In genomic region chr6:148760568-148761531, GRCh38 we compare ENCODE assay signal across 8 cellular contexts. TPM values are rescaled to one million over a fixed set of nuclear protein-coding genes. Genes with fewer than 3 reads are reported as not detected.
DNase-seq lines count a peak whose midpoint lies in the region; ATAC-seq lines count a peak whose summit lies in the region.

No MANE protein-coding gene starts in this region.

- H3K9ac ChIP-seq in HUES6 (ENCODE audit: low read length) = no peak overlapping the region
- H3K9ac ChIP-seq in mesenchymal stem cell (ENCODE audit: low read length) = peak overlapping the region; percentile 88

- ATAC-seq in GM21423 (IDR thresholded peaks at IDR 0.05; ENCODE audit: unreplicated experiment) = peak; percentile 35
- peak; percentile 75 for ATAC-seq in stimulated activated naive CD8-positive, alpha-beta T cell treated with anti-CD3 and anti-CD28 coated beads, Interleukin-15, amount 100 ng/mL, for 72 hours

- WGBS in ectodermal cell, 2 experiments = 37 to 42% methylated on average over 13 to 14 of the region's 14 CpGs
- WGBS in mesenchymal stem cell = 22% methylated on average over 12 of the region's 14 CpGs

- H3K4me2 ChIP-seq in mesenchymal stem cell (ENCODE audit: low read length, poor library complexity, severe bottlenecking) = peak overlapping the region; percentile 75

- peaks cover 41% of the 10 kb centered on the region for H3K27me3 Mint-ChIP-seq in stimulated activated naive CD8-positive, alpha-beta T cell treated with anti-CD3 and anti-CD28 coated beads, Interleukin-15, amount 100 ng/mL, for 72 hours

- peak; percentile 89 for DNase-seq in CD1c-positive myeloid dendritic cell (ENCODE audit: extremely low spot score)
- peak; percentile 62 for DNase-seq in activated CD4-positive, alpha-beta T cell treated with anti-CD3 and anti-CD28 coated beads for 48 hours
- DNase-seq in mesenchymal stem cell = peak; percentile 89
- DNase-seq in stimulated activated naive CD8-positive, alpha-beta T cell treated with anti-CD3 and anti-CD28 coated beads, Interleukin-15, amount 100 ng/mL, for 72 hours = peak; percentile 42 to 56
- DNase-seq in SHP77 treated with DMSO at 0.1 percent for 48 hours (lab: John Stamatoyannopoulos, UW) = no peak

- H3K4me1 ChIP-seq in HUES6 (ENCODE audit: control insufficient read depth, insufficient read depth, low read length) (peaks cover 37% of the 10 kb centered on the region), ectodermal cell (ENCODE audit: control insufficient read depth, insufficient read depth, low read length) (peaks cover 23% of the 10 kb centered on the region), mesenchymal stem cell (ENCODE audit: control insufficient read depth, insufficient read depth, low read depth, low read length) (peaks cover 10% of the 10 kb centered on the region)

- no peak overlapping the region for H3K27ac ChIP-seq in HUES6 (ENCODE audit: low read depth, low read length)
- peak overlapping the region; percentile 11 for H3K27ac ChIP-seq in ectodermal cell (ENCODE audit: insufficient read depth, low read depth, low read length, poor library complexity, severe bottlenecking)
- H3K27ac ChIP-seq in mesenchymal stem cell (ENCODE audit: low read length, poor library complexity, severe bottlenecking) = peak overlapping the region; percentile 89

- H3K4me3 ChIP-seq in HUES6 (ENCODE audit: low read depth, low read length) = peak overlapping the region; percentile 9; the same call in 1 of the 2 replicates
- no peak overlapping the region for H3K4me3 ChIP-seq in ectodermal cell (ENCODE audit: insufficient read depth, low read depth, low read length)
- peak overlapping the region in 1 of 2 experiments; percentile 77 for H3K4me3 ChIP-seq in mesenchymal stem cell (ENCODE audit: insufficient read depth in 1 of 2, low read depth in 1 of 2, low read length in 2 of 2)

- peak overlapping the region in 1 of 2 experiments; percentile 21 for H2BK12ac ChIP-seq in mesenchymal stem cell (ENCODE audit: low read length in 2 of 2)

- H2AK5ac ChIP-seq in mesenchymal stem cell (ENCODE audit: low read length, severe bottlenecking) = no peak overlapping the region

- H4K91ac ChIP-seq in mesenchymal stem cell (ENCODE audit: low read length) = no peak overlapping the region

- no peak overlapping the region for H2BK15ac ChIP-seq in mesenchymal stem cell (ENCODE audit: low read depth, poor library complexity, severe bottlenecking)

- H3K9me3 Mint-ChIP-seq in stimulated activated naive CD8-positive, alpha-beta T cell treated with anti-CD3 and anti-CD28 coated beads, Interleukin-15, amount 100 ng/mL, for 72 hours = no peaks in the 10 kb centered on the region

- H3K18ac ChIP-seq in mesenchymal stem cell (ENCODE audit: low read depth in 1 of 2, low read length in 2 of 2) = peak overlapping the region in 1 of 2 experiments; percentile 40

- peaks cover 41% of the 10 kb centered on the region for H3K4me1 Mint-ChIP-seq in stimulated activated naive CD8-positive, alpha-beta T cell treated with anti-CD3 and anti-CD28 coated beads, Interleukin-15, amount 100 ng/mL, for 72 hours

- H3K27ac Mint-ChIP-seq in stimulated activated naive CD8-positive, alpha-beta T cell treated with anti-CD3 and anti-CD28 coated beads, Interleukin-15, amount 100 ng/mL, for 72 hours = peak overlapping the region; percentile 96

- peak overlapping the region in 1 of 2 experiments; percentile 18 for H3K14ac ChIP-seq in mesenchymal stem cell (ENCODE audit: low read length in 2 of 2)

- no peak overlapping the region for H3K23ac ChIP-seq in mesenchymal stem cell (ENCODE audit: low read length in 2 of 2)

- H2BK120ac ChIP-seq in mesenchymal stem cell (ENCODE audit: low read depth, low read length) = no peak overlapping the region

- H2AFZ ChIP-seq in mesenchymal stem cell (ENCODE audit: low read depth, low read length) = peak overlapping the region; percentile 29

- H3K27me3 ChIP-seq in HUES6 (ENCODE audit: control insufficient read depth, insufficient read depth, low read length) (no peaks in the 10 kb centered on the region), ectodermal cell (ENCODE audit: control insufficient read depth, insufficient read depth, low read length, poor library complexity, severe bottlenecking) (no peaks in the 10 kb centered on the region), mesenchymal stem cell (ENCODE audit: control insufficient read depth in 1 of 2, insufficient read depth in 1 of 2, low read length in 2 of 2) (no peaks in the 10 kb centered on the region)

- H3K9me3 ChIP-seq in HUES6 (ENCODE audit: control insufficient read depth, insufficient read depth, low read depth, low read length) (no peaks in the 10 kb centered on the region; the same call in 1 of the 2 replicates), ectodermal cell (ENCODE audit: control insufficient read depth, low read length) (no peaks in the 10 kb centered on the region), mesenchymal stem cell (ENCODE audit: control insufficient read depth, low read length) (no peaks in the 10 kb centered on the region)

- H3K79me1 ChIP-seq in mesenchymal stem cell (replicated peaks; ENCODE audit: low read length, poor library complexity, severe bottlenecking) = peaks cover 6% of the 10 kb centered on the region

- peak overlapping the region; percentile 74 to 82 for H3K4me3 Mint-ChIP-seq in stimulated activated naive CD8-positive, alpha-beta T cell treated with anti-CD3 and anti-CD28 coated beads, Interleukin-15, amount 100 ng/mL, for 72 hours

- H3K4ac ChIP-seq in mesenchymal stem cell (ENCODE audit: low read depth in 1 of 2, low read length in 2 of 2) = no peak overlapping the region

- no peak overlapping the region for H4K8ac ChIP-seq in mesenchymal stem cell (ENCODE audit: low read length)

- no peak overlapping the region for H2BK5ac ChIP-seq in mesenchymal stem cell (ENCODE audit: low read depth, low read length, poor library complexity, severe bottlenecking)

- no peaks in the 10 kb centered on the region for H3K36me3 ChIP-seq in HUES6 (ENCODE audit: control insufficient read depth, insufficient read depth, low read length)
- no peaks in the 10 kb centered on the region for H3K36me3 ChIP-seq in ectodermal cell (ENCODE audit: control insufficient read depth, insufficient read depth, low read length)
- H3K36me3 ChIP-seq in mesenchymal stem cell (ENCODE audit: control insufficient read depth in 1 of 2, insufficient read depth in 2 of 2, low read depth in 1 of 2, low read length in 2 of 2) = no peaks in the 10 kb centered on the region

RNA-seq across cellular contexts. Expression of gene UST, which starts 14.0 kb away (rescaled TPM):
- 37.2 TPM for polyA plus RNA-seq in ectodermal cell (2013, experiment 1 of 4)
- polyA plus RNA-seq in ectodermal cell (2013, experiment 2 of 4) = 37.2 TPM
- 28.8 TPM for polyA plus RNA-seq in ectodermal cell (2013, experiment 3 of 4)
- polyA plus RNA-seq in ectodermal cell (2013, experiment 4 of 4) = 28.5 TPM
- 9.2 TPM for polyA plus RNA-seq in mesenchymal stem cell (2013, experiment 1 of 2)
- 8.9 TPM for polyA plus RNA-seq in mesenchymal stem cell (2013, experiment 2 of 2)
